In genomic region chr7:84190016-84190705, GRCh38 we compare ENCODE assay signal across 13 cellular contexts. TPM values are rescaled to one million over a fixed set of nuclear protein-coding genes. Genes with fewer than 3 reads are reported as not detected.
A peak's percentile ranks its signal among the peaks of the same experiment; 100 is the strongest.
DNase-seq lines count a peak whose midpoint lies in the region; TF ChIP-seq lines count a peak whose summit lies in the region.
"Had no signal": no experiment of that assay in that cellular context is flagged by ENCODE, and none has a peak within 500 bp of the region (broad histone marks: within the 10 kb centered on the region; RNA-seq: fewer than 3 reads in every experiment).

No MANE protein-coding gene starts in this region.

- H4K8ac ChIP-seq in mesenchymal stem cell (ENCODE audit: low read length), result no peak overlapping the region

- H2BK5ac ChIP-seq in mesenchymal stem cell (ENCODE audit: low read depth, low read length, poor library complexity, severe bottlenecking), result no peak overlapping the region

- H3K9me2 ChIP-seq in OCI-LY7 (ENCODE audit: insufficient read depth, low read length), result no peaks in the 10 kb centered on the region

- H4K20me1 ChIP-seq in OCI-LY7 (ENCODE audit: insufficient read depth, low read length), result peaks cover 4% of the 10 kb centered on the region; the same call in 1 of the 2 replicates

- H3K27me3 ChIP-seq in AG04450 (ENCODE audit: control insufficient read depth, insufficient read depth, low read length) (no peaks in the 10 kb centered on the region), HUES6 (ENCODE audit: control insufficient read depth, insufficient read depth, low read length) (no peaks in the 10 kb centered on the region), mesenchymal stem cell (ENCODE audit: control insufficient read depth in 1 of 2, insufficient read depth in 1 of 2, low read length in 2 of 2) (no peaks in the 10 kb centered on the region), dorsolateral prefrontal cortex (no peaks in the 10 kb centered on the region)

- CTCF ChIA-PET in AG04450 (lab: Charles Lee), result interaction anchor here (1.6 to 4.8 kb wide), 2 partner anchors 214 to 255 kb away, joined by 3 to 23 read pairs; no protein-coding TSS in a partner anchor
- CTCF ChIA-PET in OCI-LY7 (lab: Charles Lee; ENCODE audit: unreplicated experiment), result no interaction called here

- H3K27ac ChIP-seq in AG04450 (ENCODE audit: low read depth, low read length), result no peak overlapping the region
- H3K27ac ChIP-seq in HUES6 (ENCODE audit: low read depth, low read length), result no peak overlapping the region
- H3K27ac ChIP-seq in mesenchymal stem cell (ENCODE audit: low read length, poor library complexity, severe bottlenecking), result no peak overlapping the region
- H3K27ac ChIP-seq in dorsolateral prefrontal cortex, result peak overlapping the region in 1 of 59 donors; percentile 24
- H3K27ac ChIP-seq in OCI-LY7 (ENCODE audit: low read depth, low read length, poor library complexity, severe bottlenecking), result no peak overlapping the region

- H3K9me3 ChIP-seq in AG04450 (ENCODE audit: control insufficient read depth, insufficient read depth, low read length) (no peaks in the 10 kb centered on the region), HUES6 (ENCODE audit: control insufficient read depth, insufficient read depth, low read depth, low read length) (no peaks in the 10 kb centered on the region), mesenchymal stem cell (ENCODE audit: control insufficient read depth, low read length) (no peaks in the 10 kb centered on the region), OCI-LY7 (ENCODE audit: low read length) (no peaks in the 10 kb centered on the region)

- H3K4ac ChIP-seq in mesenchymal stem cell (ENCODE audit: low read depth in 1 of 2, low read length in 2 of 2), result no peak overlapping the region

- H3K4me1 ChIP-seq in HUES6 (ENCODE audit: control insufficient read depth, insufficient read depth, low read length), result peaks cover 33% of the 10 kb centered on the region
- no peaks in the 10 kb centered on the region for H3K4me1 ChIP-seq in mesenchymal stem cell (ENCODE audit: control insufficient read depth, insufficient read depth, low read depth, low read length)
- no peaks in the 10 kb centered on the region for H3K4me1 ChIP-seq in OCI-LY7 (ENCODE audit: insufficient read depth, low read length, poor library complexity, severe bottlenecking)

- H3K36me3 ChIP-seq in HUES6 (ENCODE audit: control insufficient read depth, insufficient read depth, low read length) (no peaks in the 10 kb centered on the region), mesenchymal stem cell (ENCODE audit: control insufficient read depth in 1 of 2, insufficient read depth in 2 of 2, low read depth in 1 of 2, low read length in 2 of 2) (no peaks in the 10 kb centered on the region), OCI-LY7 (ENCODE audit: insufficient read depth, low read length) (no peaks in the 10 kb centered on the region)

- H3K14ac ChIP-seq in mesenchymal stem cell (ENCODE audit: low read length in 2 of 2), result no peak overlapping the region

- H3K23ac ChIP-seq in mesenchymal stem cell (ENCODE audit: low read length in 2 of 2), result no peak overlapping the region

- no peaks in the 10 kb centered on the region for H3K79me1 ChIP-seq in mesenchymal stem cell (replicated peaks; ENCODE audit: low read length, poor library complexity, severe bottlenecking)

- H2AK5ac ChIP-seq in mesenchymal stem cell (ENCODE audit: low read length, severe bottlenecking), result no peak overlapping the region

- intact Hi-C loops in dorsolateral prefrontal cortex (cut with DNase I) (no loop called here), OCI-LY7 (cut with micrococcal nuclease; ENCODE audit: unreplicated experiment) (no loop called here)

- no peaks in the 10 kb centered on the region for H3K79me2 ChIP-seq in OCI-LY7 (ENCODE audit: insufficient read depth, low read depth, low read length)

- TF ChIP-seq CTCF in AG04450 (IDR thresholded peaks at IDR 0.05; ENCODE audit: low read depth, low read length), result no peak
- TF ChIP-seq CTCF in dorsolateral prefrontal cortex (IDR thresholded peaks at IDR 0.05 in 54 of 56, conservative IDR thresholded peaks at IDR 0.05 in 2 of 56; ENCODE audit: low read depth in 1 of 56, partially characterized antibody in 56 of 56), result no peak
- TF ChIP-seq CTCF in OCI-LY7 (conservative IDR thresholded peaks at IDR 0.05; ENCODE audit: low read length), result no peak

- POLR2A ChIA-PET in AG04450 (lab: Yijun Ruan, JAX), result no interaction called here
- POLR2A ChIA-PET in OCI-LY7 (lab: Charles Lee), result no interaction called here

- no TSS peak for BruUV-seq in OCI-LY7 (replicated peaks; lab: Mats Ljungman, UMichigan)

- no peak overlapping the region for H4K91ac ChIP-seq in mesenchymal stem cell (ENCODE audit: low read length)

- H3K4me2 ChIP-seq in mesenchymal stem cell (ENCODE audit: low read length, poor library complexity, severe bottlenecking), result no peak overlapping the region
- H3K4me2 ChIP-seq in OCI-LY7 (ENCODE audit: low read length), result no peak overlapping the region

- WGBS in mesenchymal stem cell, result 82% methylated on average over 1 of the region's 1 CpG

- no peak overlapping the region for H2BK12ac ChIP-seq in mesenchymal stem cell (ENCODE audit: low read length in 2 of 2)

- DNase-seq in AG04450 (ENCODE audit: low read depth, low spot score), result no peak
- peak; percentile 17 for DNase-seq in dermis blood vessel endothelial cell
- DNase-seq in mesenchymal stem cell, result peak; percentile 51
- no peak for DNase-seq in dorsolateral prefrontal cortex
- DNase-seq in OCI-LY7 (ENCODE audit: low spot score), result no peak
- DNase-seq in cerebellum (ENCODE audit: low spot score), result no peak
- no peak for DNase-seq in GM19240 (ENCODE audit: insufficient read length, low spot score)
- DNase-seq: glutamatergic neuron; NCI-H2107; NCI-H526 treated with DMSO at 0.1 percent for 48 hours; right cardiac atrium; stimulated activated CD4-positive, alpha-beta T cell treated with anti-CD3 and anti-CD28 coated beads, Interleukin-1b, Interleukin-23, amount 100 ng/mL, for 48 hours had no signal

- H2BK15ac ChIP-seq in mesenchymal stem cell (ENCODE audit: low read depth, poor library complexity, severe bottlenecking), result no peak overlapping the region

- no peak overlapping the region for H2BK120ac ChIP-seq in mesenchymal stem cell (ENCODE audit: low read depth, low read length)

- H3K18ac ChIP-seq in mesenchymal stem cell (ENCODE audit: low read depth in 1 of 2, low read length in 2 of 2), result no peak overlapping the region

- H2AFZ ChIP-seq in mesenchymal stem cell (ENCODE audit: low read depth, low read length) (no peak overlapping the region), OCI-LY7 (ENCODE audit: low read length) (no peak overlapping the region)

- H3K9ac ChIP-seq in HUES6 (ENCODE audit: low read length), result no peak overlapping the region
- H3K9ac ChIP-seq in mesenchymal stem cell (ENCODE audit: low read length), result peak overlapping the region; percentile 87

- H3K4me3 ChIP-seq in AG04450 (ENCODE audit: low read depth, low read length), result peak overlapping the region; percentile 35
- peak overlapping the region; percentile 9; the same call in 1 of the 2 replicates for H3K4me3 ChIP-seq in HUES6 (ENCODE audit: low read depth, low read length)
- peak overlapping the region in 1 of 2 experiments; percentile 32 for H3K4me3 ChIP-seq in mesenchymal stem cell (ENCODE audit: insufficient read depth in 1 of 2, low read depth in 1 of 2, low read length in 2 of 2)
- no peak overlapping the region for H3K4me3 ChIP-seq in dorsolateral prefrontal cortex
- no peak overlapping the region for H3K4me3 ChIP-seq in OCI-LY7 (ENCODE audit: low read depth, low read length, poor library complexity, severe bottlenecking)

RNA-seq across cellular contexts. Expression of gene SEMA3A, which starts 4.4 kb away (rescaled TPM):
- 61.9 and 80.2 TPM in 2 replicates for polyA plus RNA-seq in AG04450 (2011; rRNA removed)
- 69.2 and 114 TPM in 2 replicates for polyA minus RNA-seq in AG04450 (2011; rRNA and poly(A)+ RNA removed)
- total RNA-seq in dermis blood vessel endothelial cell, result 80.2 and 109 TPM in 2 replicates
- polyA plus RNA-seq in mesenchymal stem cell (2013, experiment 1 of 2), result 73.1 TPM
- 75.5 TPM for polyA plus RNA-seq in mesenchymal stem cell (2013, experiment 2 of 2)
- 10 to 100 TPM in 119 of 120 experiments, 1 to 10 TPM in 1; 9.7 to 45.2 (median 24.3) TPM for total RNA-seq in dorsolateral prefrontal cortex
- not detected in 2 replicates for total RNA-seq in OCI-LY7 (2014; rRNA removed; shearing (Covaris generic))
- total RNA-seq in OCI-LY7 (2022), result not detected in 2 replicates
- 36.0 TPM for total RNA-seq in cerebellum

Comparison
In these comparisons a context has a peak if more than half of its experiments do, and no peak if none do; other contexts are left out.
1. DNase-seq: peak in dermis blood vessel endothelial cell (single experiment) and mesenchymal stem cell (single experiment); none in AG04450 (single experiment), dorsolateral prefrontal cortex (0 of 10), OCI-LY7 (single experiment), cerebellum (single experiment) and GM19240 (single experiment).
2. H3K4me3 ChIP-seq: peak in AG04450 (single experiment) and HUES6 (single experiment); none in dorsolateral prefrontal cortex (0 of 59) and OCI-LY7 (single experiment).
3. RNA of gene SEMA3A, which starts 4.4 kb away (total RNA-seq): 80.2 to 109 TPM in dermis blood vessel endothelial cell, 36.0 TPM in cerebellum (single experiment) and 9.7 to 45.2 TPM in dorsolateral prefrontal cortex; not detected in OCI-LY7; every median in the first group is over 10 times any median in the second.